ENCODE assay signal across 19 cellular contexts in the genomic region with DNA sequence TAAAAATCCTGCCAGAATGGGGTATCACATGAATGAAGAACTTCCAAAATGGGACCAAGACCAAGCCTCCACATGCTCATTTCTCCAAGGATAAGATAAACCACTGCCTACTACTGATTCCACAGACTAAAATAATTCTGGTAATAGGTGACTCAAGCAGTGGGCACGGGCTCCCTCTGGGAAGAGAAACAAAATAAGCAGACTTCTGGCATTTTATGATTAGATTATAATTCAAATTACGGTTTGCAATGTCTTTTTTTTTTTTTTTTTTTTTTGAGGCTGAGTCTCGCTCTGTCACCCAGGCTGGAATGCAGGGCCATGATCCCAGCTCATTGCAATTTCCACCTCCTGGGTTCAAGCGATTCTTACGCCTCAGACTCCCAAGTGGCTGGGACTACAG. TPM values are rescaled to one million over a fixed set of nuclear protein-coding genes. Genes with fewer than 3 reads are reported as not detected.
DNase-seq lines count a peak whose midpoint lies in the region; TF ChIP-seq lines count a peak whose summit lies in the region.
"Had no signal": no experiment of that assay in that cellular context is flagged by ENCODE, and none has a peak within 500 bp of the region (broad histone marks: within the 10 kb centered on the region; RNA-seq: fewer than 3 reads in every experiment).

No MANE protein-coding gene starts in this region.

- no peaks in the 10 kb centered on the region for H3K36me3 Mint-ChIP-seq in chondrocyte (ENCODE audit: low read depth)

- peak overlapping the region; percentile 88 for H3K27ac Mint-ChIP-seq in chondrocyte (ENCODE audit: unreplicated experiment)
- H3K27ac Mint-ChIP-seq: T-helper 1 cell treated with Interleukin-12 subunit alpha and Interleukin-12 subunit beta and Interleukin-4 antibody, amounts not matched to agents 30 μg/mL and 1 μg/mL, for 36 hours had no signal

- H3K36me3 ChIP-seq in sigmoid colon, result peaks cover 0 to 19% (median 0%) of the 10 kb centered on the region in 4 donors
- H3K36me3 ChIP-seq: thyroid gland had no signal

- no peak overlapping the region for H3K4me3 Mint-ChIP-seq in chondrocyte (ENCODE audit: unreplicated experiment)
- H3K4me3 Mint-ChIP-seq: endodermal cell; T-helper 1 cell treated with Interleukin-12 subunit alpha and Interleukin-12 subunit beta and Interleukin-4 antibody, amounts not matched to agents 30 μg/mL and 1 μg/mL, for 36 hours had no signal

- DNase-seq in AG09309 (ENCODE audit: low read depth) (peak; percentile 79), HT1080 (ENCODE audit: low read depth) (peak; percentile 66), chondrocyte (ENCODE audit: low spot score) (no peak), kidney tubule cell (ENCODE audit: low spot score) (peak; percentile 39), NCI-H187 treated with DMSO at 0.1 percent for 48 hours (lab: John Stamatoyannopoulos, UW) (no peak), sigmoid colon (no peak), cerebellar nuclear complex (lab: John Stamatoyannopoulos, UW) (no peak), NOMO-1 treated with DMSO at 0.1 percent for 48 hours (lab: John Stamatoyannopoulos, UW; ENCODE audit: unreplicated experiment) (no peak)
- DNase-seq: activated CD4-positive, alpha-beta T cell treated with anti-CD3 and anti-CD28 coated beads for 4 hours; activated T-cell treated with anti-CD3 and anti-CD28 coated beads, Interleukin-2, amount 50 U/mL, for 1 hour; C1 segment of cervical spinal cord; endodermal cell; NCI-H1694 treated with DMSO at 0.1 percent for 48 hours; NCI-H524 treated with DMSO at 0.1 percent for 48 hours; Peyer's patch; stimulated activated CD4-positive, alpha-beta T cell treated with anti-CD3 and anti-CD28 coated beads, Interleukin-1b, Interleukin-23, amount 100 ng/mL, for 48 hours; thyroid gland had no signal

- H3K4me3 ChIP-seq in AG09309 (ENCODE audit: control insufficient read depth, low read depth, low read length) (no peak overlapping the region), sigmoid colon (no peak overlapping the region)
- H3K4me3 ChIP-seq: Peyer's patch, thyroid gland had no signal

- no peaks in the 10 kb centered on the region for H3K27me3 Mint-ChIP-seq in chondrocyte (ENCODE audit: low read depth)

- H3K9me3 ChIP-seq in sigmoid colon, result no peaks in the 10 kb centered on the region
- H3K9me3 ChIP-seq: Peyer's patch, thyroid gland had no signal

- intact Hi-C loops in sigmoid colon (cut with DNase I), result no loop called here

- TF ChIP-seq EP300 in sigmoid colon (IDR thresholded peaks at IDR 0.05), result no peak

- H3K27me3 ChIP-seq in sigmoid colon, result no peaks in the 10 kb centered on the region
- H3K27me3 ChIP-seq: Peyer's patch, thyroid gland had no signal

- TF ChIP-seq CTCF in AG09309 (IDR thresholded peaks at IDR 0.05; ENCODE audit: control insufficient read depth, insufficient read depth, low read depth, low read length, missing control alignments) (peak; percentile 43), chondrocyte (IDR thresholded peaks at IDR 0.05) (peak; percentile 81), sigmoid colon (IDR thresholded peaks at IDR 0.05) (no peak)

- peaks cover 0 to 19% (median 8%) of the 10 kb centered on the region in 4 donors for H3K4me1 ChIP-seq in sigmoid colon
- H3K4me1 ChIP-seq: Peyer's patch had no signal

- TF ChIP-seq POLR2A in sigmoid colon (IDR thresholded peaks at IDR 0.05), result no peak

- WGBS in sigmoid colon, 2 donors, result 95 to 98% methylated on average over 5 of the region's 5 CpGs

- peaks cover 49% of the 10 kb centered on the region for H3K4me1 Mint-ChIP-seq in chondrocyte (ENCODE audit: low read depth)
- H3K4me1 Mint-ChIP-seq: endodermal cell had no signal

- H3K9me3 Mint-ChIP-seq in chondrocyte (ENCODE audit: low read depth), result no peaks in the 10 kb centered on the region
- H3K9me3 Mint-ChIP-seq: endodermal cell; T-helper 1 cell treated with Interleukin-12 subunit alpha and Interleukin-12 subunit beta and Interleukin-4 antibody, amounts not matched to agents 30 μg/mL and 1 μg/mL, for 36 hours had no signal

- no peak overlapping the region for H3K27ac ChIP-seq in sigmoid colon
- H3K27ac ChIP-seq: KMS-11, Peyer's patch, thyroid gland had no signal

RNA-seq across cellular contexts. Expression of a gene that starts 16.0 kb away (rescaled TPM):
- 55.7 and 58.1 TPM in 2 replicates for total RNA-seq in HT1080 (2014; rRNA removed; shearing (Covaris generic))
- polyA plus RNA-seq in HT1080 (2015; cell fraction: cytosol; rRNA removed), result 45.1 and 49.3 TPM in 2 replicates
- polyA plus RNA-seq in HT1080 (2015; cell fraction: nucleus; rRNA removed), result 123 and 145 TPM in 2 replicates
- total RNA-seq in chondrocyte (30.4 to 42.5 TPM (median 31.7 TPM) in 3 replicates), sigmoid colon (10 to 100 TPM; 28.9 to 56.0 (median 37.5) TPM)
- 10 to 100 TPM; 15.6 to 41.2 (median 33.3) TPM for polyA plus RNA-seq in sigmoid colon

RNA-seq across cellular contexts. Expression of a gene that starts 42.3 kb away (rescaled TPM):
- 0.10 TPM in 2 replicates for total RNA-seq in HT1080 (2014; rRNA removed; shearing (Covaris generic))
- polyA plus RNA-seq in HT1080 (2015; cell fraction: cytosol; rRNA removed), result 0.29 and 0.41 TPM in 2 replicates
- 0.17 and 0.55 TPM in 2 replicates for polyA plus RNA-seq in HT1080 (2015; cell fraction: nucleus; rRNA removed)
- total RNA-seq in chondrocyte (1.7 to 3.5 TPM (median 3.4 TPM) in 3 replicates), sigmoid colon (1 to 10 TPM in 3 of 4 donors, under 1 TPM in 1; 0.82 to 2.8 (median 1.3) TPM)
- under 1 TPM in 1 of 3 donors, not detected in 2; 0.74 TPM for polyA plus RNA-seq in sigmoid colon
- total RNA-seq: endodermal cell, Peyer's patch had no signal

RNA-seq across cellular contexts. Expression of a gene that starts 59.7 kb away (rescaled TPM):
- total RNA-seq in HT1080 (2014; rRNA removed; shearing (Covaris generic)), result 45.9 and 51.7 TPM in 2 replicates
- polyA plus RNA-seq in HT1080 (2015; cell fraction: cytosol; rRNA removed), result 13.9 and 18.0 TPM in 2 replicates
- polyA plus RNA-seq in HT1080 (2015; cell fraction: nucleus; rRNA removed), result 46.5 and 55.7 TPM in 2 replicates
- 33.1 to 43.6 TPM (median 38.4 TPM) in 3 replicates for total RNA-seq in chondrocyte
- 10 to 100 TPM; 12.8 to 35.2 (median 16.5) TPM for total RNA-seq in sigmoid colon
- polyA plus RNA-seq in sigmoid colon, result 10 to 100 TPM in 1 of 3 donors, 1 to 10 TPM in 2; 6.6 to 20.7 (median 9.7) TPM

Comparison
In these comparisons a context has a peak if more than half of its experiments do, and no peak if none do; other contexts are left out.
1. DNase-seq: peak in AG09309 (single experiment), HT1080 (single experiment) and kidney tubule cell (single experiment); none in chondrocyte (single experiment), NCI-H187 treated with DMSO at 0.1 percent for 48 hours (single experiment), sigmoid colon (single experiment), cerebellar nuclear complex (0 of 2) and NOMO-1 treated with DMSO at 0.1 percent for 48 hours (single experiment).
2. CTCF ChIP-seq: peak in AG09309 (single experiment) and chondrocyte (single experiment); none in sigmoid colon (0 of 4).